Comparison of ENCODE assay signal across 1 cellular context in the genomic region with DNA sequence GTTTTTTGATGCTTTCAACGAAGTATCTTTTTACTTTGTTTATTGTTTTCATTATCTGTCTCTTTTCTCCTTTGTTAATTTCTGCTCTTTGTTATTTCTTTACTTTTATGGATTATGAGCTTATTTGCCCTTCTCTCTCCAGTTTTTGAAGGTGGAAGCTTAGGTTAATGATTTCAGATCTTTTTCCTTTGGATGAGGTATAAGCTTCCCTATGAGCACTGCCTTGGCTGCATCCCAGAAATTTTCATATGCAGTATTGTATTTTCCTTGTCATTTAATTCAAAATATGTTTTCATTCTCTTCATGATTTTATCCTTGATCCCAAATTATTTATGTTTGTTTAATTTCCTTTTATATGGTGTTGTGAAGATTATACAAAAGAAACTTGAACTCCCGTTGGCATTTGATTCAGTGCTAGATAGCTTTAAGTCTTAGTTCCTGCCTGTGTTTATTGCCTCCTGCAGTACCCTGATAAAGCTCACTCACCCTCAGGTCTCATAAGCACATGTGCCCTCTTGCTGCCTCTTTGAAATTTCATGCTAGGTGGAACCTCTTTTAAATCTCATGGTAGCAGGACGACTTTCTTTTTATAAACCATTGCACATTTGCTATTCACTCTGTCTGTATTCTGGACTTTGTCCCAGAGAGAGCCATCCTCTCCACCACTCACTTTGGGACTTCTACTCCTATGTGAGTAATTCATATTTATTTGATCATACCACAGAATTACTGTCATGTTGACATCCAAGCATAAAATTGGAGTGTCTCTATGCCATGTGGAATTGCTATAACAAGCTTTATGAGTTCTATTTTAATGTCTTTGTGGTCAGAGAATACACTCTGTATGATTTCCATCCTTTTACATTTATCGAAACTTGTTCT.
A peak's percentile ranks its signal among the peaks of the same experiment; 100 is the strongest.
TF ChIP-seq lines count a peak whose summit lies in the region.

No MANE protein-coding gene starts in this region.

TF ChIP-seq in K562, 482 proteins besides CTCF, POLR2A, EP300 and RAD21 (continues in another document):
- TF ChIP-seq CHD2 (IDR thresholded peaks at IDR 0.05; ENCODE audit: low read depth, low read length) (no peak), ZBTB34 (CRISPR knock-in tag; IDR thresholded peaks at IDR 0.05) (no peak), TAL1 (IDR thresholded peaks at IDR 0.05) (peak; percentile 39; the same call in 1 of the 2 replicates), CGGBP1 (CRISPR knock-in tag; IDR thresholded peaks at IDR 0.05) (no peak), PYGO2 (tag; IDR thresholded peaks at IDR 0.05) (no peak), CBFA2T3 (IDR thresholded peaks at IDR 0.05) (peak; percentile 77), FOXK1 (CRISPR knock-in tag; IDR thresholded peaks at IDR 0.05; ENCODE audit: borderline replicate concordance) (no peak), C11orf30 (IDR thresholded peaks at IDR 0.05; ENCODE audit: low read depth) (no peak), ZNF431 (CRISPR knock-in tag; IDR thresholded peaks at IDR 0.05) (no peak), PCBP1 (IDR thresholded peaks at IDR 0.05; ENCODE audit: low read depth, low read length, poor library complexity, severe bottlenecking) (no peak), BHLHE40 (IDR thresholded peaks at IDR 0.05; ENCODE audit: low read length) (0 out of 2 replicates have a peak, but pooled peaks have one; percentile 17), HDAC1 (IDR thresholded peaks at IDR 0.05) (no peak), ZNF766 (CRISPR knock-in tag; conservative IDR thresholded peaks at IDR 0.05) (0 out of 2 replicates have a peak, but pooled peaks have one; percentile 29), HNRNPLL (IDR thresholded peaks at IDR 0.05; ENCODE audit: low read depth, low read length, poor library complexity, severe bottlenecking) (no peak), HLTF (IDR thresholded peaks at IDR 0.05) (no peak), TCF3 (CRISPR knock-in tag; IDR thresholded peaks at IDR 0.05) (peak; percentile 42; the same call in 1 of the 2 replicates), DPF2 (IDR thresholded peaks at IDR 0.05) (peak; percentile 73), NFIC (IDR thresholded peaks at IDR 0.05) (peak; percentile 27; the same call in 1 of the 2 replicates), SMARCA4 (IDR thresholded peaks at IDR 0.05) (0 out of 2 replicates have a peak, but pooled peaks have one; percentile 45), ARID3A (IDR thresholded peaks at IDR 0.05; ENCODE audit: borderline replicate concordance, low read depth, low read length) (0 out of 2 replicates have a peak, but pooled peaks have one; percentile 51), MCM5 (IDR thresholded peaks at IDR 0.05; ENCODE audit: low read depth) (no peak), ZNF592 (IDR thresholded peaks at IDR 0.05) (no peak), POLR2AphosphoS5 (IDR thresholded peaks at IDR 0.05; ENCODE audit: control insufficient read depth, insufficient read depth, low read depth, low read length) (peak; percentile 27; the same call in 1 of the 2 replicates), RBM39 (optimal IDR thresholded peaks at IDR 0.05; ENCODE audit: low read depth, low read length) (no peak), ARID1B (IDR thresholded peaks at IDR 0.05) (peak; percentile 81), E2F1 (CRISPR knock-in tag; IDR thresholded peaks at IDR 0.05) (no peak), TEAD4 (IDR thresholded peaks at IDR 0.05; ENCODE audit: low read length) (peak; percentile 65), TEAD4 (CRISPR knock-in tag; IDR thresholded peaks at IDR 0.05; ENCODE audit: borderline replicate concordance) (no peak), CBFA2T2 (conservative IDR thresholded peaks at IDR 0.05) (peak; percentile 55; the same call in 1 of the 2 replicates), SNIP1 (IDR thresholded peaks at IDR 0.05; ENCODE audit: low read depth) (no peak), PKNOX1 (IDR thresholded peaks at IDR 0.05) (no peak), STAT5A (IDR thresholded peaks at IDR 0.05; ENCODE audit: borderline replicate concordance, low read length) (0 out of 2 replicates have a peak, but pooled peaks have one; percentile 21), L3MBTL2 (IDR thresholded peaks at IDR 0.05) (0 out of 2 replicates have a peak, but pooled peaks have one; percentile 12)
- TF ChIP-seq, protein P1, sequence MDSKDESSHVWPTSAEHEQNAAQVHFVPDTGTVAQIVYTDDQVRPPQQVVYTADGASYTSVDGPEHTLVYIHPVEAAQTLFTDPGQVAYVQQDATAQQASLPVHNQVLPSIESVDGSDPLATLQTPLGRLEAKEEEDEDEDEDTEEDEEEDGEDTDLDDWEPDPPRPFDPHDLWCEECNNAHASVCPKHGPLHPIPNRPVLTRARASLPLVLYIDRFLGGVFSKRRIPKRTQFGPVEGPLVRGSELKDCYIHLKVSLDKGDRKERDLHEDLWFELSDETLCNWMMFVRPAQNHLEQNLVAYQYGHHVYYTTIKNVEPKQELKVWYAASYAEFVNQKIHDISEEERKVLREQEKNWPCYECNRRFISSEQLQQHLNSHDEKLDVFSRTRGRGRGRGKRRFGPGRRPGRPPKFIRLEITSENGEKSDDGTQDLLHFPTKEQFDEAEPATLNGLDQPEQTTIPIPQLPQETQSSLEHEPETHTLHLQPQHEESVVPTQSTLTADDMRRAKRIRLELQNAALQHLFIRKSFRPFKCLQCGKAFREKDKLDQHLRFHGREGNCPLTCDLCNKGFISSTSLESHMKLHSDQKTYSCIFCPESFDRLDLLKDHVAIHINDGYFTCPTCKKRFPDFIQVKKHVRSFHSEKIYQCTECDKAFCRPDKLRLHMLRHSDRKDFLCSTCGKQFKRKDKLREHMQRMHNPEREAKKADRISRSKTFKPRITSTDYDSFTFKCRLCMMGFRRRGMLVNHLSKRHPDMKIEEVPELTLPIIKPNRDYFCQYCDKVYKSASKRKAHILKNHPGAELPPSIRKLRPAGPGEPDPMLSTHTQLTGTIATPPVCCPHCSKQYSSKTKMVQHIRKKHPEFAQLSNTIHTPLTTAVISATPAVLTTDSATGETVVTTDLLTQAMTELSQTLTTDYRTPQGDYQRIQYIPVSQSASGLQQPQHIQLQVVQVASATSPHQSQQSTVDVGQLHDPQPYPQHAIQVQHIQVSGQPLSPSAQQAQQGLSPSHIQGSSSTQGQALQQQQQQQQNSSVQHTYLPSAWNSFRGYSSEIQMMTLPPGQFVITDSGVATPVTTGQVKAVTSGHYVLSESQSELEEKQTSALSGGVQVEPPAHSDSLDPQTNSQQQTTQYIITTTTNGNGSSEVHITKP (IDR thresholded peaks at IDR 0.05; ENCODE audit: partially characterized antibody) = no peak
- TF ChIP-seq, protein P2, sequence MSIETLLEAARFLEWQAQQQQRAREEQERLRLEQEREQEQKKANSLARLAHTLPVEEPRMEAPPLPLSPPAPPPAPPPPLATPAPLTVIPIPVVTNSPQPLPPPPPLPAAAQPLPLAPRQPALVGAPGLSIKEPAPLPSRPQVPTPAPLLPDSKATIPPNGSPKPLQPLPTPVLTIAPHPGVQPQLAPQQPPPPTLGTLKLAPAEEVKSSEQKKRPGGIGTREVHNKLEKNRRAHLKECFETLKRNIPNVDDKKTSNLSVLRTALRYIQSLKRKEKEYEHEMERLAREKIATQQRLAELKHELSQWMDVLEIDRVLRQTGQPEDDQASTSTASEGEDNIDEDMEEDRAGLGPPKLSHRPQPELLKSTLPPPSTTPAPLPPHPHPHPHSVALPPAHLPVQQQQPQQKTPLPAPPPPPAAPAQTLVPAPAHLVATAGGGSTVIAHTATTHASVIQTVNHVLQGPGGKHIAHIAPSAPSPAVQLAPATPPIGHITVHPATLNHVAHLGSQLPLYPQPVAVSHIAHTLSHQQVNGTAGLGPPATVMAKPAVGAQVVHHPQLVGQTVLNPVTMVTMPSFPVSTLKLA (conservative IDR thresholded peaks at IDR 0.05) = 0 out of 4 replicates have a peak, but pooled peaks have one; percentile 22 to 30
- TF ChIP-seq, protein P3, sequence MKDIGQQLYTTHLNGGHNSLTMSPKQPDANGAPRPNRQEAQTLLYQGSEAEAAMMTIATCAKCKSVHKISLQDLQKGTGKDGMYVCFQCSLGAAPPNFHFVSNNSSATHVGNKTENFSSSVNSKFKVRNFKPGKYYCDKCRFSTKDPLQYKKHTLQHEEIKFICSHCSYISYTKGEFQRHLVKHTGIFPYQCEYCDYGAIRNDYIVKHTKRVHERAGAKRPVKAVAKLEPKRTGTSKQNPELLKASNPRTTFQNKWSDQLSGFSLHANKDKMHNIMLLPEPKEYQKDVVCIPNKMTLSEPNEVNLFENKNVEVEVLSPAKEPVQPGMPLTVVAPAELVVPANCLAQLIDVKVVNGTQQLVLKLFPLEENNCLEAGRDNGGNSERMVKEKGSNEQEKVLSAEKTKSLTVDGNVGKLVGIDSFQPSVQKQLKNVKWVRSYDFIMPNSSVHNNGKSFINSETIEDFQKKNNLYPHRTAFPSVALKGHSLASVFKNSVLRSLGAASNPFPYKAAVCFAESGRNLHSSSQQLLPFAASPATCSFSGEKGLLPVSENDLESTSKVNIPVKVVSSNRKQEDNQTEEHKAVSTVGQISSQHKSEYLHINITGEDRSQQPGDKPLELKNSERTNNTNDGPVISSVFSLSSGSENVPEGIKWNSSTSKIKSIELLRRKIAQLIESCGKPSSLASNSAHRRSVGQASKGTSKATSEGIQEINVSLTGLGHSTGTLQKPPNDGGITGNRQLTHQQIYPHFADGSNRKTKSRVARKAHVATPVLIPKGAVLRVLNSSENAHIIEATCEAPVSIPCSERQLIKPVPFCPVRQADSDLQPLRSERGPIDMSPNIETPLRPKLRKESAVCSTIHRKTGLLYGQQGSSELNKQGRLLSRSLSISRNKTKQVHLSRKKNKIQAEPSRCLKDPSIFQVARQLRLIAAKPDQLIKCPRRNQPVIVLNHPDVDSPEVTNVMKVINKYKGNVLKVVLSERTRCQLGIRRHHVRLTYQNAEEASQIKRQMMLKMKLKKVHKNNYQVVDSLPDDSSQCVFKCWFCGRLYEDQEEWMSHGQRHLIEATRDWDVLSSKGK (CRISPR knock-in tag; IDR thresholded peaks at IDR 0.05) = no peak
